Comparison of ENCODE assay signal across 1 cellular context in the genomic region with DNA sequence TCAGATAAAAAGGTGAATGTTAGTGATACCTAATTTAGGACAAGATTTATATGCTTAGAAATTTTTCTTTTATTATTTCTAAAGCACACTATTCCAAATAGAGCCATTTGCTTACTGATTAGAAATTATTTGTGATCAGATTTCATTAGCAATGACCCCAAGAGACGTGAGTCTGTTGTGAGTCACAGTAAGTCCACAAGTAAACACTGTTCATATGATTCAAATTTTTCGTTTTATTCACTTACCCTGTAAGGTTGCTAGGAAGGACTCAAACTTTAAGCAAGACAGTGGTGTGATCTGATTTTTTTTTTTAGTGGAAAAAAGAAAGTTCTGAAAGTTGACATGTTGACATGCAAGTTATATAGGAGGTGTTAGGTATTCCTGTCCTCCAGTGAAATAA.
TF ChIP-seq lines count a peak whose summit lies in the region.

No MANE protein-coding gene starts in this region.

TF ChIP-seq in K562, 482 proteins besides CTCF, POLR2A, EP300 and RAD21 (continued from another document):
- TF ChIP-seq, protein P1, sequence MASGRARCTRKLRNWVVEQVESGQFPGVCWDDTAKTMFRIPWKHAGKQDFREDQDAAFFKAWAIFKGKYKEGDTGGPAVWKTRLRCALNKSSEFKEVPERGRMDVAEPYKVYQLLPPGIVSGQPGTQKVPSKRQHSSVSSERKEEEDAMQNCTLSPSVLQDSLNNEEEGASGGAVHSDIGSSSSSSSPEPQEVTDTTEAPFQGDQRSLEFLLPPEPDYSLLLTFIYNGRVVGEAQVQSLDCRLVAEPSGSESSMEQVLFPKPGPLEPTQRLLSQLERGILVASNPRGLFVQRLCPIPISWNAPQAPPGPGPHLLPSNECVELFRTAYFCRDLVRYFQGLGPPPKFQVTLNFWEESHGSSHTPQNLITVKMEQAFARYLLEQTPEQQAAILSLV (tag; IDR thresholded peaks at IDR 0.05): no peak
- TF ChIP-seq NCOR1 (IDR thresholded peaks at IDR 0.05): no peak
- TF ChIP-seq, protein P2, sequence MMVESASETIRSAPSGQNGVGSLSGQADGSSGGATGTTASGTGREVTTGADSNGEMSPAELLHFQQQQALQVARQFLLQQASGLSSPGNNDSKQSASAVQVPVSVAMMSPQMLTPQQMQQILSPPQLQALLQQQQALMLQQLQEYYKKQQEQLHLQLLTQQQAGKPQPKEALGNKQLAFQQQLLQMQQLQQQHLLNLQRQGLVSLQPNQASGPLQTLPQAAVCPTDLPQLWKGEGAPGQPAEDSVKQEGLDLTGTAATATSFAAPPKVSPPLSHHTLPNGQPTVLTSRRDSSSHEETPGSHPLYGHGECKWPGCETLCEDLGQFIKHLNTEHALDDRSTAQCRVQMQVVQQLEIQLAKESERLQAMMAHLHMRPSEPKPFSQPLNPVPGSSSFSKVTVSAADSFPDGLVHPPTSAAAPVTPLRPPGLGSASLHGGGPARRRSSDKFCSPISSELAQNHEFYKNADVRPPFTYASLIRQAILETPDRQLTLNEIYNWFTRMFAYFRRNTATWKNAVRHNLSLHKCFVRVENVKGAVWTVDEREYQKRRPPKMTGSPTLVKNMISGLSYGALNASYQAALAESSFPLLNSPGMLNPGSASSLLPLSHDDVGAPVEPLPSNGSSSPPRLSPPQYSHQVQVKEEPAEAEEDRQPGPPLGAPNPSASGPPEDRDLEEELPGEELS (CRISPR knock-in tag; IDR thresholded peaks at IDR 0.05; ENCODE audit: borderline replicate concordance): no peak
- TF ChIP-seq CSDE1 (IDR thresholded peaks at IDR 0.05): no peak
- TF ChIP-seq SIX5 (IDR thresholded peaks at IDR 0.05; ENCODE audit: borderline replicate concordance in 1 of 2, insufficient read depth in 1 of 2, low read depth in 1 of 2, low read length in 2 of 2): no peak
- TF ChIP-seq POLR3A (IDR thresholded peaks at IDR 0.05; ENCODE audit: borderline replicate concordance, extremely low read depth, insufficient read depth, insufficient read length): no peak
- TF ChIP-seq HIVEP1 (CRISPR knock-in tag; IDR thresholded peaks at IDR 0.05): no peak
- no peak for TF ChIP-seq ESRRB (CRISPR knock-in tag; IDR thresholded peaks at IDR 0.05; ENCODE audit: borderline replicate concordance)
- TF ChIP-seq, protein P3, sequence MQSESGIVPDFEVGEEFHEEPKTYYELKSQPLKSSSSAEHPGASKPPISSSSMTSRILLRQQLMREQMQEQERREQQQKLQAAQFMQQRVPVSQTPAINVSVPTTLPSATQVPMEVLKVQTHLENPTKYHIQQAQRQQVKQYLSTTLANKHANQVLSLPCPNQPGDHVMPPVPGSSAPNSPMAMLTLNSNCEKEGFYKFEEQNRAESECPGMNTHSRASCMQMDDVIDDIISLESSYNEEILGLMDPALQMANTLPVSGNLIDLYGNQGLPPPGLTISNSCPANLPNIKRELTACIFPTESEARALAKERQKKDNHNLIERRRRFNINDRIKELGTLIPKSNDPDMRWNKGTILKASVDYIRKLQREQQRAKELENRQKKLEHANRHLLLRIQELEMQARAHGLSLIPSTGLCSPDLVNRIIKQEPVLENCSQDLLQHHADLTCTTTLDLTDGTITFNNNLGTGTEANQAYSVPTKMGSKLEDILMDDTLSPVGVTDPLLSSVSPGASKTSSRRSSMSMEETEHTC (IDR thresholded peaks at IDR 0.05): no peak
